ENCODE assay signal across 7 cellular contexts in the genomic region with DNA sequence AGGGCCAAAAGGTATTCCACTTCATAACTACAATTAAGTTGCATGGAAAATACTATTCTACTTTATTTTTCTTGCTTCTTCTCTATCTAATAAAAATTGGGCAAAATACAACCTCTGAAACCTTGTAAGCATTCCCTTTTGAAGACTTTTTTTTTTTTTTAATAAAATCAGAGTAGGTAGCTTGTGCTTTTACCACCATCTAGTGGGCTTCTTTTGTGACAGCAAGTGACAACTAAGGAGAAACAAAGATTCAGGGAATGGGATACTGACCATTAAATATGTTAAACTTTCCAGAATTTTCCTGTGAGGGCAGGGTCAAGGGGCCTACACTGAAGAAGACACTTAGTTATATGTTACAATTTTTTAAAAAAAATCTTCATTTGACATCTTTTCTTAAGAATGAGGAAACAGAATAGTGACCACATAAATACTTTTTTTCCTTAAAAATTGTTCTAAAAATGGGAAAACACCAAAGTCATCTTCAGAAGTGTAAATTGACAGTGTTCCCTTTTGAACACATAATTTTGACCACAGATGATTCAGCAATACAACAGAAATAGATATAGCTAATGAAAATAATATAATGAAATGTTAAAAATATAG.
DNase-seq lines count a peak whose midpoint lies in the region; ATAC-seq and TF ChIP-seq lines count a peak whose summit lies in the region.

No MANE protein-coding gene starts in this region.

- no peak for TF ChIP-seq POLR2A in body of pancreas (IDR thresholded peaks at IDR 0.05)

- no peaks in the 10 kb centered on the region for H3K9me3 ChIP-seq in body of pancreas

- TF ChIP-seq CTCF in GM12875 (IDR thresholded peaks at IDR 0.05; ENCODE audit: borderline replicate concordance, insufficient read depth, low read depth, low read length) (peak; percentile 14; the same call in 1 of the 2 replicates), body of pancreas (IDR thresholded peaks at IDR 0.05) (peak; percentile 10 to 53 (median 43))

- ATAC-seq in body of pancreas (no peak), HG03460 (IDR thresholded peaks at IDR 0.05; ENCODE audit: unreplicated experiment) (no peak), HG02981 (IDR thresholded peaks at IDR 0.05; ENCODE audit: unreplicated experiment) (no peak)

- no peaks in the 10 kb centered on the region for H3K36me3 ChIP-seq in body of pancreas (replicated peaks in 1 of 2; ENCODE audit: insufficient read depth in 1 of 2, low read depth in 2 of 2)

- no peak overlapping the region for H3K27ac ChIP-seq in body of pancreas

- DNase-seq in NCI-H2081 (lab: John Stamatoyannopoulos, UW) (peak; percentile 48 to 51), body of pancreas (no peak), medulla oblongata (ENCODE audit: extremely low spot score) (peak; percentile 44), NCI-H187 treated with DMSO at 0.1 percent for 48 hours (lab: John Stamatoyannopoulos, UW) (no peak)

- intact Hi-C loops in body of pancreas (cut with DNase I) = no loop called here

- no peaks in the 10 kb centered on the region for H3K4me1 ChIP-seq in body of pancreas

- H3K27me3 ChIP-seq in body of pancreas = no peaks in the 10 kb centered on the region

- H3K4me3 ChIP-seq in GM12875 (ENCODE audit: low read depth, low read length) (no peak overlapping the region), body of pancreas (no peak overlapping the region)

Comparison
In these comparisons a context has a peak if more than half of its experiments do, and no peak if none do; other contexts are left out.
1. DNase-seq: peak in NCI-H2081 (2 of 2) and medulla oblongata (single experiment); none in body of pancreas (0 of 4) and NCI-H187 treated with DMSO at 0.1 percent for 48 hours (single experiment).